ENCODE assay signal across 10 cellular contexts in genomic region chr3:8503461-8503860, GRCh38. TPM values are rescaled to one million over a fixed set of nuclear protein-coding genes. Genes with fewer than 3 reads are reported as not detected.
DNase-seq lines count a peak whose midpoint lies in the region; ATAC-seq and TF ChIP-seq lines count a peak whose summit lies in the region.
"Had no signal": no experiment of that assay in that cellular context is flagged by ENCODE, and none has a peak within 500 bp of the region (broad histone marks: within the 10 kb centered on the region; RNA-seq: fewer than 3 reads in every experiment).

No MANE protein-coding gene starts in this region.

- no peak overlapping the region for H3K4me3 Mint-ChIP-seq in MCF 10A (ENCODE audit: unreplicated experiment)
- peak overlapping the region; percentile 80 for H3K4me3 Mint-ChIP-seq in type B pancreatic cell
- H3K4me3 Mint-ChIP-seq: activated naive CD4-positive, alpha-beta T cell treated with anti-CD3 and anti-CD28 coated beads, Interleukin-2, amount 10 ng/mL, durations not matched to agents 7 days and 5 days; T-helper 1 cell treated with Interleukin-12 subunit alpha and Interleukin-12 subunit beta and Interleukin-4 antibody, amounts not matched to agents 30 μg/mL and 1 μg/mL, for 36 hours had no signal

- no peaks in the 10 kb centered on the region for H3K36me3 Mint-ChIP-seq in MCF 10A (ENCODE audit: insufficient read depth, unreplicated experiment)
- peaks cover 5% of the 10 kb centered on the region for H3K36me3 Mint-ChIP-seq in type B pancreatic cell
- H3K36me3 Mint-ChIP-seq: activated naive CD4-positive, alpha-beta T cell treated with anti-CD3 and anti-CD28 coated beads, Interleukin-2, amount 10 ng/mL, durations not matched to agents 7 days and 5 days had no signal

- CTCF ChIA-PET in MCF 10A (lab: Yijun Ruan, JAX), result interaction anchor here (0.6 to 0.8 kb wide), 2 partner anchors 122 to 145 kb away, joined by 3 read pairs; no protein-coding TSS in a partner anchor

- H3K27me3 Mint-ChIP-seq in MCF 10A (ENCODE audit: insufficient read depth, unreplicated experiment) (no peaks in the 10 kb centered on the region), type B pancreatic cell (no peaks in the 10 kb centered on the region)

- H3K27ac Mint-ChIP-seq in MCF 10A (ENCODE audit: low read depth, unreplicated experiment), result no peak overlapping the region
- H3K27ac Mint-ChIP-seq in type B pancreatic cell, result peak overlapping the region; percentile 3
- H3K27ac Mint-ChIP-seq: activated naive CD4-positive, alpha-beta T cell treated with anti-CD3 and anti-CD28 coated beads, Interleukin-2, amount 10 ng/mL, durations not matched to agents 7 days and 5 days; T-helper 1 cell treated with Interleukin-12 subunit alpha and Interleukin-12 subunit beta and Interleukin-4 antibody, amounts not matched to agents 30 μg/mL and 1 μg/mL, for 36 hours had no signal

- ATAC-seq in lower lobe of right lung (no peak), mucosa of descending colon (no peak), GM21381 (IDR thresholded peaks at IDR 0.05; ENCODE audit: unreplicated experiment) (no peak)

- H3K36me3 ChIP-seq in breast epithelium (no peaks in the 10 kb centered on the region), lower lobe of right lung (no peaks in the 10 kb centered on the region), mucosa of descending colon (ENCODE audit: low read depth) (no peaks in the 10 kb centered on the region)

- H3K9me3 Mint-ChIP-seq in MCF 10A (ENCODE audit: unreplicated experiment), result no peaks in the 10 kb centered on the region
- H3K9me3 Mint-ChIP-seq in type B pancreatic cell, result peaks cover under 1% of the 10 kb centered on the region
- H3K9me3 Mint-ChIP-seq: activated naive CD4-positive, alpha-beta T cell treated with anti-CD3 and anti-CD28 coated beads, Interleukin-2, amount 10 ng/mL, durations not matched to agents 7 days and 5 days; T-helper 1 cell treated with Interleukin-12 subunit alpha and Interleukin-12 subunit beta and Interleukin-4 antibody, amounts not matched to agents 30 μg/mL and 1 μg/mL, for 36 hours had no signal

- TF ChIP-seq POLR2A in breast epithelium (IDR thresholded peaks at IDR 0.05), result no peak

- H3K4me3 ChIP-seq in breast epithelium, result peak overlapping the region; percentile 30 to 50 (median 35)
- peak overlapping the region; percentile 54 for H3K4me3 ChIP-seq in lower lobe of right lung
- no peak overlapping the region for H3K4me3 ChIP-seq in mucosa of descending colon

- no peak for DNase-seq in breast epithelium (ENCODE audit: low spot score in 2 of 2)
- no peak for DNase-seq in MCF 10A (ENCODE audit: unreplicated experiment)
- peak; percentile 56 for DNase-seq in astrocyte of the hippocampus (ENCODE audit: low read depth, low spot score)
- no peak for DNase-seq in lower lobe of right lung
- no peak for DNase-seq in type B pancreatic cell (ENCODE audit: extremely low spot score, unreplicated experiment)
- no peak for DNase-seq in GF-D8 (lab: John Stamatoyannopoulos, UW)
- DNase-seq in mucosa of descending colon, result no peak
- DNase-seq: activated naive CD4-positive, alpha-beta T cell treated with anti-CD3 and anti-CD28 coated beads, Interleukin-2, amount 10 ng/mL, durations not matched to agents 7 days and 5 days had no signal

- TF ChIP-seq CTCF in breast epithelium (IDR thresholded peaks at IDR 0.05) (no peak), MCF 10A (IDR thresholded peaks at IDR 0.05; ENCODE audit: unreplicated experiment) (no peak), lower lobe of right lung (IDR thresholded peaks at IDR 0.05) (no peak), type B pancreatic cell (conservative IDR thresholded peaks at IDR 0.05) (no peak), mucosa of descending colon (IDR thresholded peaks at IDR 0.05) (no peak)

- H3K4me1 ChIP-seq in breast epithelium (peaks cover 4 to 21% of the 10 kb centered on the region in 2 donors), lower lobe of right lung (peaks cover 40% of the 10 kb centered on the region), mucosa of descending colon (ENCODE audit: low read depth) (peaks cover 21% of the 10 kb centered on the region)

- intact Hi-C loops in breast epithelium (cut with DNase I; ENCODE audit: low total_unique reads) (no loop called here), MCF 10A (cut with micrococcal nuclease) (no loop called here), lower lobe of right lung (cut with DNase I) (no loop called here), mucosa of descending colon (cut with DNase I, micrococcal nuclease) (loop anchor here in 1 of 2 donors (10.0 kb wide), 1 partner anchor 59 kb away; no protein-coding TSS in a partner anchor)

- POLR2A ChIA-PET in MCF 10A (lab: Yijun Ruan, JAX), result no interaction called here

- no TSS peak for BruUV-seq in MCF 10A (replicated peaks; lab: Mats Ljungman, UMichigan)

- H3K27ac ChIP-seq in breast epithelium, result peak overlapping the region; percentile 83 to 88
- H3K27ac ChIP-seq in lower lobe of right lung, result peak overlapping the region; percentile 72

- peaks cover 16% of the 10 kb centered on the region for H3K4me1 Mint-ChIP-seq in MCF 10A (ENCODE audit: insufficient read depth, unreplicated experiment)
- H3K4me1 Mint-ChIP-seq in type B pancreatic cell (ENCODE audit: unreplicated experiment), result peaks cover 63% of the 10 kb centered on the region

- no peaks in the 10 kb centered on the region for H3K27me3 ChIP-seq in breast epithelium
- no peaks in the 10 kb centered on the region for H3K27me3 ChIP-seq in lower lobe of right lung (ENCODE audit: low read depth)

- H3K9me3 ChIP-seq in breast epithelium, result no peaks in the 10 kb centered on the region
- no peaks in the 10 kb centered on the region for H3K9me3 ChIP-seq in lower lobe of right lung
- no peaks in the 10 kb centered on the region for H3K9me3 ChIP-seq in mucosa of descending colon

RNA-seq across cellular contexts. Expression of gene LMCD1, which starts 1.8 kb away (rescaled TPM):
- 100 to 1,000 TPM in 2 of 3 donors, 10 to 100 TPM in 1; 53.0 to 228 (median 105) TPM for total RNA-seq in breast epithelium
- 0.63 and 0.83 TPM in 2 replicates for total RNA-seq in MCF 10A (2022)
- 93.6 TPM for total RNA-seq in lower lobe of right lung
- 12.8 and 33.1 TPM in 2 replicates for total RNA-seq in type B pancreatic cell (ENCODE audit: low replicate concordance)
- total RNA-seq in mucosa of descending colon, result 1 to 10 TPM; 5.1 to 9.7 (median 7.2) TPM
